In the genomic region with DNA sequence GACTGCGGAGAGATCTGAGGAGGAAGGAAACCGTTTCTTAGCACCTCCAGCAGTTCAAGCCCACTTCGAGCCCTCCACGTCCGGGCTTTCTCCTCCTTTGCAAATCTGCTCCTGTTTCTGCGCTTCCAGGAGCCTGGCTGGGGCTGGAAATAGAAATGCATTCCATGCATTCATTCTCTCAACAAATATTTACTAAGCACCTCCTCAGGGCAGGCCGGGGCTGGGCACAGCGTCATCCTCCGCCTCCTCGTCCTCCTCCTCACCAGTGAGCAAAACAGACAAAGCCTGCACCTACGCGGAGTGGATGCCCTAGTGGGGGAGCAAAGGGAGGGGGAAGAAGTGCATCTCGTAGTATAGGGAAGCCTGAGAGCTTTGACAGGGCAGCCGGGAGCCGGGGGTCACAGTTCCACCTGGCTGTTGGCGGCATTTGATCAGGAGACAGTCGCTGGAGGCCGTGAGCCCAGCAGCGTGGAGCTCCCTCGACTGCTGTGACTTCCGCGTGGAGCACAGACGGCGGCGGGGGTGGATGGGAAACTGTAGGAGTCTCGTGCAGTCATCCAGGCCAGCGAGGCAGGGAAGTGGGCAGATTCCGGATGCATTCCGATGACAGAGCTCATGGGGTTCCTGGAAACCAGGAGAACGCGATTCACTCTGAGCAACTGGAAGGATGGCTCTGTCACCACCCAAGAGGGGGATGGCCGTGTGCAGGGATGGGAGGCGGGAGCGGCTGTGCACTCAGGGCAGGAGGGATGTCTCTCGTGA, we compare ENCODE assay signal across 8 cellular contexts.
DNase-seq lines count a peak whose midpoint lies in the region; FAIRE-seq and TF ChIP-seq lines count a peak whose summit lies in the region.

No MANE protein-coding gene starts in this region.

- H3K79me2 ChIP-seq in keratinocyte (ENCODE audit: control insufficient read depth, insufficient read depth, low read length), result no peaks in the 10 kb centered on the region

- peak overlapping the region; percentile 74 for H2AFZ ChIP-seq in keratinocyte (ENCODE audit: control insufficient read depth, low read length)

- DNase-seq in HS-5 (ENCODE audit: low read depth), result peak; percentile 88
- DNase-seq in astrocyte of the cerebellum (ENCODE audit: low read depth), result peak; percentile 49
- peak; percentile 48 for DNase-seq in keratinocyte (ENCODE audit: low read depth, low spot score)
- DNase-seq in testis, result peak; percentile 28
- no peak for DNase-seq in effector CD8-positive, alpha-beta T cell (lab: John Stamatoyannopoulos, UW)
- DNase-seq in stimulated activated CD4-positive, alpha-beta T cell treated with anti-CD3 and anti-CD28 coated beads, Interleukin-4, amount 100 ng/mL, for 24 hours, result no peak
- no peak for DNase-seq in RKO (ENCODE audit: low spot score)
- DNase-seq in RPMI8226, result no peak

- H3K27ac ChIP-seq in keratinocyte (ENCODE audit: control insufficient read depth, insufficient read depth, low read length) (peak overlapping the region; percentile 87), testis (peak overlapping the region; percentile 50 to 68)

- dilution Hi-C loops in keratinocyte (cut with MboI; ENCODE audit: extremely low pct_ligation_motif_present, low sequenced_read_pairs), result no loop called here

- H3K4me1 ChIP-seq in keratinocyte (ENCODE audit: control insufficient read depth, extremely low read depth, insufficient read depth, low read length), result peaks cover 20% of the 10 kb centered on the region
- peaks cover 16% of the 10 kb centered on the region for H3K4me1 ChIP-seq in testis

- H3K27me3 ChIP-seq in keratinocyte (ENCODE audit: control insufficient read depth, extremely low read depth, insufficient read depth, low read length), result no peaks in the 10 kb centered on the region
- H3K27me3 ChIP-seq in testis, result no peaks in the 10 kb centered on the region

- H3K4me2 ChIP-seq in keratinocyte (ENCODE audit: control insufficient read depth, extremely low read depth, insufficient read depth, low read depth, low read length), result peak overlapping the region; percentile 85

- intact Hi-C loops in testis (cut with DNase I; ENCODE audit: low total_unique reads), result no loop called here

- 30 to 48% methylated on average over 35 of the region's 35 CpGs for WGBS in testis, 2 donors

- H3K36me3 ChIP-seq in keratinocyte (ENCODE audit: control insufficient read depth in 2 of 2, extremely low read depth in 1 of 2, insufficient read depth in 2 of 2, low read length in 2 of 2), result no peaks in the 10 kb centered on the region
- no peaks in the 10 kb centered on the region for H3K36me3 ChIP-seq in testis (ENCODE audit: low read depth, missing control alignments)

- in situ Hi-C loops in astrocyte of the cerebellum (cut with HindIII; ENCODE audit: low sequenced_read_pairs), result no loop called here

- no peaks in the 10 kb centered on the region for H4K20me1 ChIP-seq in keratinocyte (ENCODE audit: control insufficient read depth, extremely low read depth, insufficient read depth, low read length)

- no peaks in the 10 kb centered on the region for H3K9me3 ChIP-seq in keratinocyte (ENCODE audit: control insufficient read depth, low read depth, low read length)
- H3K9me3 ChIP-seq in testis, result no peaks in the 10 kb centered on the region

- FAIRE-seq in keratinocyte (lab: Jason Lieb, UNC), result peak; percentile 93

- no peaks in the 10 kb centered on the region for H3K9me1 ChIP-seq in keratinocyte (ENCODE audit: control insufficient read depth, extremely low read depth, insufficient read depth, low read length)

- no peak for TF ChIP-seq CTCF in astrocyte of the cerebellum (IDR thresholded peaks at IDR 0.05; ENCODE audit: low read depth, low read length, missing control alignments)
- TF ChIP-seq CTCF in keratinocyte (optimal IDR thresholded peaks at IDR 0.05 in 1 of 3, IDR thresholded peaks at IDR 0.05 in 1 of 3, conservative IDR thresholded peaks at IDR 0.05 in 1 of 3; ENCODE audit: extremely low read depth in 1 of 3, insufficient read depth in 2 of 3, low read length in 3 of 3), result no peak
- no peak for TF ChIP-seq CTCF in testis (IDR thresholded peaks at IDR 0.05)

- H3K4me3 ChIP-seq in astrocyte of the cerebellum (ENCODE audit: low read depth, low read length) (no peak overlapping the region), keratinocyte (ENCODE audit: control insufficient read depth in 2 of 3, extremely low read depth in 1 of 3, insufficient read depth in 2 of 3, low read depth in 1 of 3, low read length in 3 of 3) (peak overlapping the region in 2 of 3 experiments; percentile 15 to 41), testis (no peak overlapping the region)

- H3K9ac ChIP-seq in keratinocyte (ENCODE audit: control insufficient read depth, extremely low read depth, insufficient read depth, low read length), result peak overlapping the region; percentile 72

- TF ChIP-seq POLR2A in testis (IDR thresholded peaks at IDR 0.05), result no peak

Comparison
In these comparisons a context has a peak if more than half of its experiments do, and no peak if none do; other contexts are left out.
1. DNase-seq: peak in HS-5 (single experiment), astrocyte of the cerebellum (single experiment), keratinocyte (single experiment) and testis (single experiment); none in effector CD8-positive, alpha-beta T cell (single experiment), stimulated activated CD4-positive, alpha-beta T cell treated with anti-CD3 and anti-CD28 coated beads, Interleukin-4, amount 100 ng/mL, for 24 hours (single experiment), RKO (single experiment) and RPMI8226 (single experiment).
2. H3K4me3 ChIP-seq: peak in keratinocyte (2 of 3); none in astrocyte of the cerebellum (single experiment) and testis (0 of 2).